Comparison of ENCODE assay signal across 21 cellular contexts in genomic region chr5:1067141-1068121, GRCh38. TPM values are rescaled to one million over a fixed set of nuclear protein-coding genes. Genes with fewer than 3 reads are reported as not detected.
A peak's percentile ranks its signal among the peaks of the same experiment; 100 is the strongest.
DNase-seq lines count a peak whose midpoint lies in the region; ATAC-seq and TF ChIP-seq lines count a peak whose summit lies in the region.
"Had no signal": no experiment of that assay in that cellular context is flagged by ENCODE, and none has a peak within 500 bp of the region (broad histone marks: within the 10 kb centered on the region; RNA-seq: fewer than 3 reads in every experiment).

No MANE protein-coding gene starts in this region.

- no peaks in the 10 kb centered on the region for H3K4me1 Mint-ChIP-seq in activated T-cell treated with anti-CD3 and anti-CD28 coated beads, Interleukin-2, amount 50 U/mL, for 24 hours (ENCODE audit: low read depth)
- H3K4me1 Mint-ChIP-seq in activated T-cell treated with anti-CD3 and anti-CD28 coated beads, Interleukin-2, amount 50 U/mL, for 4 hours (ENCODE audit: low read depth): no peaks in the 10 kb centered on the region
- peaks cover 16% of the 10 kb centered on the region for H3K4me1 Mint-ChIP-seq in nephron progenitor cell
- H3K4me1 Mint-ChIP-seq: activated B cell treated with CpG ODN at 0.5 μM for 24 hours, immature natural killer cell, nephron had no signal

- no peak overlapping the region for H3K4me3 Mint-ChIP-seq in activated T-cell treated with anti-CD3 and anti-CD28 coated beads, Interleukin-2, amount 50 U/mL, for 24 hours
- H3K4me3 Mint-ChIP-seq in activated T-cell treated with anti-CD3 and anti-CD28 coated beads, Interleukin-2, amount 50 U/mL, for 4 hours: no peak overlapping the region
- H3K4me3 Mint-ChIP-seq in nephron progenitor cell: no peak overlapping the region
- H3K4me3 Mint-ChIP-seq: activated B cell treated with CpG ODN at 0.5 μM for 24 hours; immature natural killer cell; nephron; T-helper 2 cell treated with Interferon-gamma antibody and Interleukin-4, amounts not matched to agents 5 μg/mL and 100 μg/mL, for 36 hours had no signal

- in situ Hi-C loops in GM13977 (cut with MboI; ENCODE audit: low pct_unique_long_range_greater_than_20kb, low sequenced_read_pairs, unreplicated experiment): no loop called here

- H3K27me3 Mint-ChIP-seq in activated T-cell treated with anti-CD3 and anti-CD28 coated beads, Interleukin-2, amount 50 U/mL, for 24 hours: no peaks in the 10 kb centered on the region
- no peaks in the 10 kb centered on the region for H3K27me3 Mint-ChIP-seq in activated T-cell treated with anti-CD3 and anti-CD28 coated beads, Interleukin-2, amount 50 U/mL, for 4 hours (ENCODE audit: low read depth)
- no peaks in the 10 kb centered on the region for H3K27me3 Mint-ChIP-seq in nephron progenitor cell (ENCODE audit: low read depth, poor library complexity)
- H3K27me3 Mint-ChIP-seq: activated B cell treated with CpG ODN at 0.5 μM for 24 hours had no signal

- H3K9me3 Mint-ChIP-seq in activated T-cell treated with anti-CD3 and anti-CD28 coated beads, Interleukin-2, amount 50 U/mL, for 24 hours: no peaks in the 10 kb centered on the region
- H3K9me3 Mint-ChIP-seq in activated T-cell treated with anti-CD3 and anti-CD28 coated beads, Interleukin-2, amount 50 U/mL, for 4 hours: no peaks in the 10 kb centered on the region
- no peaks in the 10 kb centered on the region for H3K9me3 Mint-ChIP-seq in nephron progenitor cell
- H3K9me3 Mint-ChIP-seq: activated B cell treated with CpG ODN at 0.5 μM for 24 hours; immature natural killer cell; nephron; T-helper 2 cell treated with Interferon-gamma antibody and Interleukin-4, amounts not matched to agents 5 μg/mL and 100 μg/mL, for 36 hours had no signal

- TF ChIP-seq POLR2A in erythroblast (IDR thresholded peaks at IDR 0.05; ENCODE audit: low read length): no peak

- peak overlapping the region; percentile 63 for H3K27ac Mint-ChIP-seq in activated T-cell treated with anti-CD3 and anti-CD28 coated beads, Interleukin-2, amount 50 U/mL, for 24 hours
- peak overlapping the region; percentile 92 for H3K27ac Mint-ChIP-seq in nephron progenitor cell
- H3K27ac Mint-ChIP-seq: activated B cell treated with CpG ODN at 0.5 μM for 24 hours; nephron; T-helper 2 cell treated with Interferon-gamma antibody and Interleukin-4, amounts not matched to agents 5 μg/mL and 100 μg/mL, for 36 hours had no signal

- TF ChIP-seq CTCF in nephron progenitor cell (IDR thresholded peaks at IDR 0.05): no peak
- no peak for TF ChIP-seq CTCF in GM13977 (IDR thresholded peaks at IDR 0.05; ENCODE audit: extremely low read depth, insufficient read depth, missing control alignments)

- no peak for DNase-seq in activated T-cell treated with anti-CD3 and anti-CD28 coated beads, Interleukin-2, amount 50 U/mL, for 24 hours
- no peak for DNase-seq in activated T-cell treated with anti-CD3 and anti-CD28 coated beads, Interleukin-2, amount 50 U/mL, for 4 hours
- DNase-seq in HUDEP-2 (lab: John Stamatoyannopoulos, UW; ENCODE audit: unreplicated experiment in 76 of 76) (peak in 75 of 76 experiments; percentile 21 to 94 (median 78)), erythroblast (lab: John Stamatoyannopoulos, UW) (peak; percentile 90 to 94), nephron progenitor cell (no peak), GM13977 (ENCODE audit: low spot score) (no peak)
- DNase-seq: activated B cell treated with CpG ODN at 0.5 μM for 24 hours; activated CD4-positive, alpha-beta T cell treated with anti-CD3 and anti-CD28 coated beads, Interleukin-2, amount 50 U/mL, for 48 hours; activated CD8-positive, alpha-beta memory T cell treated with anti-CD3 and anti-CD28 coated beads, Interleukin-2, amount 50 U/mL, for 4 hours; activated effector memory CD4-positive, alpha-beta T cell treated with Interleukin-2 at 50 U/mL for 16 hours; body of pancreas; DND-41; immature natural killer cell; midbrain; NCI-H1092 treated with DMSO at 0.1 percent for 48 hours; NCI-H2029 treated with DMSO at 0.1 percent for 48 hours; NCI-H226 had no signal

- H3K36me3 Mint-ChIP-seq in activated T-cell treated with anti-CD3 and anti-CD28 coated beads, Interleukin-2, amount 50 U/mL, for 24 hours (ENCODE audit: low read depth): peaks cover 44% of the 10 kb centered on the region
- H3K36me3 Mint-ChIP-seq in activated T-cell treated with anti-CD3 and anti-CD28 coated beads, Interleukin-2, amount 50 U/mL, for 4 hours (ENCODE audit: insufficient read depth): no peaks in the 10 kb centered on the region
- peaks cover 5% of the 10 kb centered on the region for H3K36me3 Mint-ChIP-seq in nephron progenitor cell (ENCODE audit: low read depth)
- H3K36me3 Mint-ChIP-seq: immature natural killer cell had no signal

- no peak for ATAC-seq in activated T-cell treated with anti-CD3 and anti-CD28 coated beads, Interleukin-2, amount 50 U/mL, for 4 hours
- no peak for ATAC-seq in GM18498 (IDR thresholded peaks at IDR 0.05; ENCODE audit: unreplicated experiment)
- no peak for ATAC-seq in GM21576 (IDR thresholded peaks at IDR 0.05; ENCODE audit: unreplicated experiment)

RNA-seq across cellular contexts. Expression of gene SLC12A7, which starts 44.4 kb away (rescaled TPM):
- total RNA-seq in activated T-cell treated with anti-CD3 and anti-CD28 coated beads, Interleukin-2, amount 50 U/mL, for 4 hours: 10 to 100 TPM; 13.6 to 26.8 (median 18.5) TPM

RNA-seq across cellular contexts. Expression of gene NKD2, which starts 58.8 kb away (rescaled TPM):
- under 1 TPM; 0.54 to 0.94 (median 0.58) TPM for total RNA-seq in activated T-cell treated with anti-CD3 and anti-CD28 coated beads, Interleukin-2, amount 50 U/mL, for 4 hours

Comparison
In these comparisons a context has a peak if more than half of its experiments do, and no peak if none do; other contexts are left out.
1. DNase-seq: peak in HUDEP-2 (75 of 76) and erythroblast (2 of 2); none in activated T-cell treated with anti-CD3 and anti-CD28 coated beads, Interleukin-2, amount 50 U/mL, for 24 hours (single experiment), activated T-cell treated with anti-CD3 and anti-CD28 coated beads, Interleukin-2, amount 50 U/mL, for 4 hours (single experiment), nephron progenitor cell (single experiment) and GM13977 (single experiment).